8 cellular contexts compared by ENCODE assay signal in the genomic region with DNA sequence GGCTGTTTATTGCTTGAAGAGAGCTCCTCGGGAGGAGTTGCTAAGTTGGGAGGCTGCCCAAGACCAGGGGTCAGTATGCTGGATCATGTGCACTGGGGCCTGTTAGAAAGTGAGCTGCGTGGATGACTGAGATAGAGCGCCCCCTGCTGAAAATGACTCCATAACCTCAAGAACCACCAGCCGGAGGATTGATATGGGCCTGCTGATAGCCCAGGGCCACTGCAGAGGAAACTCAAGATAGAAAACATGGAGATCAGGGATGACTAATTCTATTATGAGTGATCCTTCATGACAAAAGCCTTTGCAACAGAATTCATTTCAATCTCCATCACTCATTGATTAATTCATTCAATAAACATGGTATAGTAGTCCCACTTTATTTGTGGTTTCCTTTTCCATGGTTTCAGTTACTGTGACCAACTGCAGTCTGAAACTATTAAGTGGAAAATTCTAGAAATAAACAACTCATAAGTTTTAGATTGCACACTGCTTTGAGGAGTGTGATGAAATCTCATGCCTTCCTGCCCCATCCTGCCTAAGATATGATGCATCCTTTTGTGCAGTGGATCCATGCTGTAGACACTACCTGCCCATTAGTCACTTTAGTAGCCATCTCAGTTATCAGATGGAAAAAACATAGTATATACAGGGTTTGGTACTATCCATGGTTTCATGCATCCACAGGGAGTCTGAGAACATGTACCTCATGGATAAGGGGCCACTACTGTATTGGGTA.
DNase-seq lines count a peak whose midpoint lies in the region; ATAC-seq, FAIRE-seq and TF ChIP-seq lines count a peak whose summit lies in the region.
"Had no signal": no experiment of that assay in that cellular context is flagged by ENCODE, and none has a peak within 500 bp of the region (broad histone marks: within the 10 kb centered on the region; RNA-seq: fewer than 3 reads in every experiment).

No MANE protein-coding gene starts in this region.

- no peaks in the 10 kb centered on the region for H3K4me1 ChIP-seq in RWPE2 (ENCODE audit: insufficient read depth, poor library complexity, severe bottlenecking)
- H3K4me1 ChIP-seq in astrocyte (ENCODE audit: insufficient read depth, low read length): no peaks in the 10 kb centered on the region
- H3K4me1 ChIP-seq: suprapubic skin had no signal

- POLR2A ChIA-PET in GM10248 (lab: Yijun Ruan, JAX): no interaction called here

- H4K20me1 ChIP-seq in astrocyte (ENCODE audit: insufficient read depth, low read length): no peaks in the 10 kb centered on the region

- H3K27ac Mint-ChIP-seq in astrocyte (ENCODE audit: unreplicated experiment): no peak overlapping the region

- no peaks in the 10 kb centered on the region for H3K4me1 Mint-ChIP-seq in astrocyte (ENCODE audit: low read depth, unreplicated experiment)

- no peak for FAIRE-seq in astrocyte (lab: Jason Lieb, UNC)

- H3K79me2 ChIP-seq in astrocyte (ENCODE audit: insufficient read depth, low read length): no peaks in the 10 kb centered on the region

- no peaks in the 10 kb centered on the region for H3K9me3 Mint-ChIP-seq in astrocyte (ENCODE audit: unreplicated experiment)

- H3K4me3 ChIP-seq in HFF-Myc (replicated peaks; ENCODE audit: low read depth, low read length) (no peak overlapping the region), RWPE2 (ENCODE audit: severe bottlenecking) (no peak overlapping the region), astrocyte (ENCODE audit: insufficient read depth, low read depth, low read length) (no peak overlapping the region)
- H3K4me3 ChIP-seq: suprapubic skin had no signal

- H3K27ac ChIP-seq in RWPE2 (ENCODE audit: poor library complexity, severe bottlenecking) (no peak overlapping the region), astrocyte (ENCODE audit: low read depth, low read length) (no peak overlapping the region)
- H3K27ac ChIP-seq: suprapubic skin had no signal

- ATAC-seq in RWPE2 (ENCODE audit: low read depth): no peak
- ATAC-seq in left colon: peak; percentile 68
- ATAC-seq in GM19023 (IDR thresholded peaks at IDR 0.05; ENCODE audit: unreplicated experiment): no peak

- H3K27me3 Mint-ChIP-seq in astrocyte (ENCODE audit: low read depth, unreplicated experiment): peaks cover 6% of the 10 kb centered on the region

- no peak for DNase-seq in GM10248 (ENCODE audit: extremely low spot score)
- no peak for DNase-seq in HFF-Myc (ENCODE audit: extremely low read depth, low read depth)
- no peak for DNase-seq in RWPE2 (ENCODE audit: low spot score)
- peak; percentile 8 for DNase-seq in astrocyte (ENCODE audit: low read depth)
- peak in 1 of 2 donors; percentile 61 for DNase-seq in left colon
- DNase-seq in stimulated activated CD8-positive, alpha-beta memory T cell treated with anti-CD3 and anti-CD28 coated beads, Interleukin-2, amount 100 ng/mL, for 48 hours (ENCODE audit: low read depth in 2 of 2): peak; percentile 16 to 21

- H3K36me3 ChIP-seq in RWPE2 (ENCODE audit: low read depth) (no peaks in the 10 kb centered on the region), astrocyte (ENCODE audit: insufficient read depth, low read length) (no peaks in the 10 kb centered on the region)
- H3K36me3 ChIP-seq: suprapubic skin had no signal

- H3K4me3 Mint-ChIP-seq in astrocyte (ENCODE audit: unreplicated experiment): no peak overlapping the region

- CTCF ChIA-PET in GM10248 (lab: Yijun Ruan, JAX): interaction anchor here (0.9 to 4.8 kb wide), 16 partner anchors 8 to 788 kb away, joined by 3 to 75 read pairs (median 6); a partner anchor contains a TSS

- TF ChIP-seq CTCF in GM10248 (IDR thresholded peaks at IDR 0.05; ENCODE audit: control extremely low read depth, extremely low read depth, low read depth, missing control alignments): peak; percentile 34
- TF ChIP-seq CTCF in HFF-Myc (IDR thresholded peaks at IDR 0.05; ENCODE audit: low read depth, low read length, missing control alignments): peak; percentile 43
- TF ChIP-seq CTCF in RWPE2 (IDR thresholded peaks at IDR 0.05; ENCODE audit: poor library complexity, severe bottlenecking): peak; percentile 6
- TF ChIP-seq CTCF in astrocyte (IDR thresholded peaks at IDR 0.05; ENCODE audit: insufficient read depth, low read depth, low read length): peak; percentile 20

- H2AFZ ChIP-seq in astrocyte (ENCODE audit: low read depth, low read length): no peak overlapping the region

- no peak overlapping the region for H3K4me2 ChIP-seq in astrocyte (ENCODE audit: low read length)

- H3K27me3 ChIP-seq in RWPE2 (ENCODE audit: insufficient read depth, poor library complexity, severe bottlenecking): no peaks in the 10 kb centered on the region
- H3K27me3 ChIP-seq in astrocyte (ENCODE audit: insufficient read depth, low read length): no peaks in the 10 kb centered on the region
- H3K27me3 ChIP-seq: suprapubic skin had no signal

- H3K9me3 ChIP-seq in RWPE2 (ENCODE audit: severe bottlenecking) (no peaks in the 10 kb centered on the region), astrocyte (ENCODE audit: insufficient read depth, low read depth, low read length) (no peaks in the 10 kb centered on the region)
- H3K9me3 ChIP-seq: suprapubic skin had no signal

- H3K36me3 Mint-ChIP-seq in astrocyte (ENCODE audit: low read depth, unreplicated experiment): no peaks in the 10 kb centered on the region

- no peak overlapping the region for H3K9ac ChIP-seq in astrocyte (ENCODE audit: low read length)

- intact Hi-C loops in left colon (cut with DNase I, micrococcal nuclease): loop anchor here in 1 of 2 donors (10.0 kb wide), 2 partner anchors 321 to 771 kb away; no protein-coding TSS in a partner anchor

Comparison
In these comparisons a context has a peak if more than half of its experiments do, and no peak if none do; other contexts are left out.
1. DNase-seq: peak in astrocyte (single experiment) and stimulated activated CD8-positive, alpha-beta memory T cell treated with anti-CD3 and anti-CD28 coated beads, Interleukin-2, amount 100 ng/mL, for 48 hours (2 of 2); none in GM10248 (single experiment), HFF-Myc (single experiment) and RWPE2 (single experiment).
2. Peak in every context shown above with its lines, with median percentiles within 50 percentile points of each other: CTCF ChIP-seq.